In genomic region chr1:23403038-23403336, GRCh38 we compare ENCODE assay signal across 9 cellular contexts. TPM values are rescaled to one million over a fixed set of nuclear protein-coding genes. Genes with fewer than 3 reads are reported as not detected.
DNase-seq lines count a peak whose midpoint lies in the region; ATAC-seq and TF ChIP-seq lines count a peak whose summit lies in the region.
"Had no signal": no experiment of that assay in that cellular context is flagged by ENCODE, and none has a peak within 500 bp of the region (broad histone marks: within the 10 kb centered on the region; RNA-seq: fewer than 3 reads in every experiment).

No MANE protein-coding gene starts in this region.

- H3K27ac ChIP-seq in foreskin keratinocyte (peak overlapping the region; percentile 39), neural progenitor cell (no peak overlapping the region)

- H3K9ac ChIP-seq in neural progenitor cell: no peak overlapping the region

- H3F3A ChIP-seq in neural progenitor cell (ENCODE audit: low read depth): no peaks in the 10 kb centered on the region

- no peaks in the 10 kb centered on the region for H4K20me1 ChIP-seq in neural progenitor cell (ENCODE audit: low read depth)

- H3K4me1 Mint-ChIP-seq in neural progenitor cell: peaks cover 18% of the 10 kb centered on the region

- no peak overlapping the region for H2AFZ ChIP-seq in neural progenitor cell (replicated peaks)

- no peaks in the 10 kb centered on the region for H3K27me3 ChIP-seq in foreskin keratinocyte
- peaks cover 98% of the 10 kb centered on the region for H3K27me3 ChIP-seq in neural progenitor cell

- H3K36me3 ChIP-seq in neural progenitor cell: no peaks in the 10 kb centered on the region

- H3K27ac Mint-ChIP-seq in neural progenitor cell: no peak overlapping the region

- peak; percentile 74 for DNase-seq in HCEC 1CT
- DNase-seq in SW 1271 (lab: John Stamatoyannopoulos, UW): peak; percentile 45 to 67
- peak in 1 of 2 donors; percentile 75 for DNase-seq in foreskin keratinocyte
- peak; percentile 39 for DNase-seq in skeletal muscle cell (ENCODE audit: low read depth)
- no peak for DNase-seq in NCI-H187 (lab: John Stamatoyannopoulos, UW)
- DNase-seq in neural progenitor cell (ENCODE audit: low spot score): no peak
- no peak for DNase-seq in mesenteric fat pad (ENCODE audit: low spot score)
- DNase-seq: NCI-H446 had no signal

- peak; percentile 39 for ATAC-seq in foreskin keratinocyte
- ATAC-seq in GM21423 (IDR thresholded peaks at IDR 0.05; ENCODE audit: unreplicated experiment): no peak

- no peaks in the 10 kb centered on the region for H3K9me3 Mint-ChIP-seq in neural progenitor cell

- no peaks in the 10 kb centered on the region for H3K36me3 Mint-ChIP-seq in neural progenitor cell

- H3K9me3 ChIP-seq in neural progenitor cell (ENCODE audit: low read depth): no peaks in the 10 kb centered on the region

- no peak overlapping the region for H3K4me3 Mint-ChIP-seq in neural progenitor cell

- H3K4me2 ChIP-seq in neural progenitor cell: no peak overlapping the region

- H3K4me3 ChIP-seq in skeletal muscle cell (ENCODE audit: low read depth, low read length) (no peak overlapping the region), neural progenitor cell (no peak overlapping the region)

- peaks cover 2% of the 10 kb centered on the region for H3K27me3 Mint-ChIP-seq in neural progenitor cell (ENCODE audit: insufficient read depth, low read depth)

- no peaks in the 10 kb centered on the region for H3K79me2 ChIP-seq in neural progenitor cell (ENCODE audit: low read depth)

- H3K4me1 ChIP-seq in foreskin keratinocyte (peaks cover 12% of the 10 kb centered on the region), neural progenitor cell (no peaks in the 10 kb centered on the region)

- TF ChIP-seq CTCF in foreskin keratinocyte (conservative IDR thresholded peaks at IDR 0.05) (no peak), neural progenitor cell (IDR thresholded peaks at IDR 0.05) (no peak)

RNA-seq across cellular contexts. Expression of gene TCEA3, which starts 21.6 kb away (rescaled TPM):
- total RNA-seq in foreskin keratinocyte: 0.71 and 1.4 TPM in 2 replicates
- polyA plus RNA-seq in foreskin keratinocyte: 0.90 and 1.2 TPM in 2 replicates
- total RNA-seq in neural progenitor cell (ENCODE audit: low replicate concordance): 0.53 and 0.54 TPM in 2 replicates
- 8.3 TPM for total RNA-seq in mesenteric fat pad

RNA-seq across cellular contexts. Expression of gene ZNF436, which starts 33.4 kb away (rescaled TPM):
- total RNA-seq in foreskin keratinocyte (11.8 TPM in 2 replicates), neural progenitor cell (ENCODE audit: low replicate concordance) (10.4 and 15.4 TPM in 2 replicates), mesenteric fat pad (18.8 TPM)
- polyA plus RNA-seq in foreskin keratinocyte: 3.1 and 4.0 TPM in 2 replicates

RNA-seq across cellular contexts. Expression of gene HNRNPR, which starts 58.9 kb away (rescaled TPM):
- total RNA-seq in foreskin keratinocyte: 153 and 184 TPM in 2 replicates
- 110 and 129 TPM in 2 replicates for polyA plus RNA-seq in foreskin keratinocyte
- total RNA-seq in neural progenitor cell (ENCODE audit: low replicate concordance): 231 and 317 TPM in 2 replicates
- total RNA-seq in mesenteric fat pad: 111 TPM

Comparison
In these comparisons a context has a peak if more than half of its experiments do, and no peak if none do; other contexts are left out.
1. DNase-seq: peak in HCEC 1CT (single experiment), SW 1271 (2 of 2) and skeletal muscle cell (single experiment); none in NCI-H187 (0 of 2), neural progenitor cell (single experiment) and mesenteric fat pad (single experiment).